9 cellular contexts compared by ENCODE assay signal in genomic region chrX:6661731-6662130, GRCh38.
"Had no signal": no experiment of that assay in that cellular context is flagged by ENCODE, and none has a peak within 500 bp of the region (broad histone marks: within the 10 kb centered on the region; RNA-seq: fewer than 3 reads in every experiment).

No MANE protein-coding gene starts in this region.

- H3K27ac Mint-ChIP-seq: HFFc6 had no signal

- H3K36me3 ChIP-seq: HAP-1 had no signal

- H3K9me3 ChIP-seq: HAP-1 had no signal

- H3K27me3 Mint-ChIP-seq: IgD-negative memory B cell had no signal

- H3K4me3 ChIP-seq: GM23248, HAP-1 had no signal

- H3K27ac ChIP-seq: GM23248, HL-60 had no signal

- ATAC-seq: HCT116, HepG2 had no signal

- H3K4me3 Mint-ChIP-seq: HFFc6, IgD-negative memory B cell had no signal

- DNase-seq: GM23248, GOT3, H7, HFFc6 had no signal
